28 cellular contexts compared by ENCODE assay signal in genomic region chr15:46170326-46170725, GRCh38.
"Had no signal": no experiment of that assay in that cellular context is flagged by ENCODE, and none has a peak within 500 bp of the region (broad histone marks: within the 10 kb centered on the region; RNA-seq: fewer than 3 reads in every experiment).

No MANE protein-coding gene starts in this region.

- H3K27ac Mint-ChIP-seq: mesothelial cell of epicardium; naive B cell; natural killer cell treated with Interleukin-12 subunit alpha and Interleukin-12 subunit beta and Interleukin-15 and Interleukin-18, amount 100 ng/mL, for 72 hours; progenitor cell of endocrine pancreas; stimulated activated naive CD8-positive, alpha-beta T cell treated with anti-CD3 and anti-CD28 coated beads, Interleukin-15, amount 100 ng/mL, for 72 hours had no signal

- H3K4me3 ChIP-seq: coronary artery, esophagus squamous epithelium, gastrocnemius medialis, lung, mucosa of descending colon, right lobe of liver, thyroid gland had no signal

- H3K9me3 ChIP-seq: gastrocnemius medialis, neutrophil, right lobe of liver, thyroid gland had no signal

- H3K4me1 ChIP-seq: esophagus squamous epithelium, gastrocnemius medialis, parathyroid adenoma, right lobe of liver, thyroid gland had no signal

- DNase-seq: dermis blood vessel endothelial cell; effector memory CD4-positive, alpha-beta T cell; erythroblast; esophagus squamous epithelium; gastrocnemius medialis; head of caudate nucleus; mesenchymal stem cell; mucosa of descending colon; naive B cell; right lobe of liver; small intestine; stimulated activated CD4-positive, alpha-beta T cell treated with anti-CD3 and anti-CD28 coated beads, Interleukin-15, amount 100 ng/mL, for 24 hours; stimulated activated CD4-positive, alpha-beta T cell treated with anti-CD3 and anti-CD28 coated beads, Interleukin-2, amount 100 ng/mL, for 48 hours; stimulated activated naive CD4-positive, alpha-beta T cell; stimulated activated naive CD8-positive, alpha-beta T cell treated with anti-CD3 and anti-CD28 coated beads, Interleukin-15, amount 100 ng/mL, for 72 hours; thyroid gland; trophoblast cell had no signal

- H3K27me3 ChIP-seq: esophagus squamous epithelium, gastrocnemius medialis, neutrophil, right lobe of liver, thyroid gland had no signal

- H3K36me3 ChIP-seq: esophagus squamous epithelium, gastrocnemius medialis, neutrophil, right lobe of liver, thyroid gland had no signal

- H3K4me1 Mint-ChIP-seq: mesothelial cell of epicardium; naive B cell; neural crest cell; stimulated activated naive CD8-positive, alpha-beta T cell treated with anti-CD3 and anti-CD28 coated beads, Interleukin-15, amount 100 ng/mL, for 72 hours had no signal

- H3K27ac ChIP-seq: coronary artery, esophagus squamous epithelium, gastrocnemius medialis, neutrophil, parathyroid adenoma, right lobe of liver, thyroid gland had no signal

- H3K27me3 Mint-ChIP-seq: naive B cell; natural killer cell treated with Interleukin-12 subunit alpha and Interleukin-12 subunit beta and Interleukin-15 and Interleukin-18, amount 100 ng/mL, for 72 hours; progenitor cell of endocrine pancreas; stimulated activated naive CD8-positive, alpha-beta T cell treated with anti-CD3 and anti-CD28 coated beads, Interleukin-15, amount 100 ng/mL, for 72 hours had no signal

- H3K4me3 Mint-ChIP-seq: mesothelial cell of epicardium; naive B cell; natural killer cell treated with Interleukin-12 subunit alpha and Interleukin-12 subunit beta and Interleukin-15 and Interleukin-18, amount 100 ng/mL, for 72 hours; neural crest cell; stimulated activated naive CD8-positive, alpha-beta T cell treated with anti-CD3 and anti-CD28 coated beads, Interleukin-15, amount 100 ng/mL, for 72 hours had no signal

- H3K36me3 Mint-ChIP-seq: mesothelial cell of epicardium; naive B cell; natural killer cell treated with Interleukin-12 subunit alpha and Interleukin-12 subunit beta and Interleukin-15 and Interleukin-18, amount 100 ng/mL, for 72 hours had no signal

- ATAC-seq: gastrocnemius medialis; left lobe of liver; mucosa of descending colon; natural killer cell treated with Interleukin-12 subunit alpha and Interleukin-12 subunit beta and Interleukin-15 and Interleukin-18, amount 100 ng/mL, for 72 hours; right lobe of liver; stimulated activated naive CD8-positive, alpha-beta T cell treated with anti-CD3 and anti-CD28 coated beads, Interleukin-15, amount 100 ng/mL, for 72 hours had no signal

- FAIRE-seq: endometrium, keratinocyte, small intestine had no signal
